ENCODE assay signal across 15 cellular contexts in the genomic region with DNA sequence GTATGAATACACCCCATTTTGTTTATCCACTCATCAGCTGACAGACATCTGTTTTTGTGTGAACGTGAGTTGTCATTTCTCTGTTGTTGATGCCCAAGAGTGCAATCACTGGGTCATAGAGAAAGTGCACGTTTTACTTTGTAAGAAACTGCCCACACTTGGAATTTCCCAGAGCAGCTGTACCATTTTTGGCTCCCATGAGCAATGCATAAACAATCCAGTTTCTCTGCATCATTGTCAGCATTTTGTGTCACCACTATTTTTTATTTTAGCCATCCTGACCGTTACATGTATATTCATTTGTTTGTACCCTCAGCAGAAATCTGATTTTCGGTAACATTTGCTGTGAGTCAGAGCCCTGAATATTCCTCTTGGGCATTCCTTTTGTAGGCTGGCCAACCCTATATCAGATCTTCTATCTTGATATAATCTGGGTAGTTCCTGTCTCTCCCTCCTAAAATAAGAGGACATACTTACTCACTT.
DNase-seq lines count a peak whose midpoint lies in the region; ATAC-seq and TF ChIP-seq lines count a peak whose summit lies in the region.
"Had no signal": no experiment of that assay in that cellular context is flagged by ENCODE, and none has a peak within 500 bp of the region (broad histone marks: within the 10 kb centered on the region; RNA-seq: fewer than 3 reads in every experiment).

No MANE protein-coding gene starts in this region.

- H3K4me3 ChIP-seq in foreskin fibroblast (ENCODE audit: low read depth in 1 of 2, low read length in 2 of 2) = no peak overlapping the region

- H3K4me3 Mint-ChIP-seq in activated T-helper 17 cell treated with anti-CD3 and anti-CD28 coated beads, Interleukin-2, amount 50 U/mL, for 72 hours = peak overlapping the region; percentile 21
- H3K4me3 Mint-ChIP-seq in osteocyte (ENCODE audit: unreplicated experiment) = no peak overlapping the region
- H3K4me3 Mint-ChIP-seq: dendritic cell treated with granulocyte-macrophage colony-stimulating factor and Interleukin-4, amounts not matched to agents 40 ng/mL and 50 ng/mL, for 4 days had no signal

- ATAC-seq in activated T-helper 17 cell treated with anti-CD3 and anti-CD28 coated beads, Interleukin-2, amount 50 U/mL, for 72 hours (replicated peaks) = peak; percentile 90
- ATAC-seq: HepG2, right cardiac atrium had no signal

- peak; percentile 9 for DNase-seq in AG08395 (ENCODE audit: low spot score)
- peak; percentile 31 for DNase-seq in GM04503 (ENCODE audit: low read depth)
- DNase-seq in foreskin fibroblast = peak; percentile 12 to 21
- no peak for DNase-seq in stimulated activated CD4-positive, alpha-beta T cell treated with anti-CD3 and anti-CD28 coated beads, Interleukin-4, amount 100 ng/mL, for 4 hours
- DNase-seq in osteocyte (ENCODE audit: extremely low spot score, unreplicated experiment) = no peak
- DNase-seq in superior temporal gyrus (ENCODE audit: extremely low spot score) = no peak
- DNase-seq: activated CD4-positive, alpha-beta T cell treated with anti-CD3 and anti-CD28 coated beads, Interleukin-2, amount 50 U/mL, for 4 hours; activated gamma-delta T cell; kidney; NCI-H2029 treated with DMSO at 0.1 percent for 48 hours; NCI-H524; right cardiac atrium had no signal

- H3K4me1 Mint-ChIP-seq in activated T-helper 17 cell treated with anti-CD3 and anti-CD28 coated beads, Interleukin-2, amount 50 U/mL, for 72 hours = peaks cover 10% of the 10 kb centered on the region
- no peaks in the 10 kb centered on the region for H3K4me1 Mint-ChIP-seq in osteocyte (ENCODE audit: unreplicated experiment)

- no peaks in the 10 kb centered on the region for H3K9me3 Mint-ChIP-seq in activated T-helper 17 cell treated with anti-CD3 and anti-CD28 coated beads, Interleukin-2, amount 50 U/mL, for 72 hours
- H3K9me3 Mint-ChIP-seq in osteocyte (ENCODE audit: unreplicated experiment) = peaks cover 5% of the 10 kb centered on the region
- H3K9me3 Mint-ChIP-seq: dendritic cell treated with granulocyte-macrophage colony-stimulating factor and Interleukin-4, amounts not matched to agents 40 ng/mL and 50 ng/mL, for 4 days had no signal

- no peaks in the 10 kb centered on the region for H3K27me3 Mint-ChIP-seq in activated T-helper 17 cell treated with anti-CD3 and anti-CD28 coated beads, Interleukin-2, amount 50 U/mL, for 72 hours
- no peaks in the 10 kb centered on the region for H3K27me3 Mint-ChIP-seq in osteocyte (ENCODE audit: unreplicated experiment)
- H3K27me3 Mint-ChIP-seq: dendritic cell treated with granulocyte-macrophage colony-stimulating factor and Interleukin-4, amounts not matched to agents 40 ng/mL and 50 ng/mL, for 4 days had no signal

- no peak for TF ChIP-seq CTCF in foreskin fibroblast (IDR thresholded peaks at IDR 0.05; ENCODE audit: low read depth, low read length)
- TF ChIP-seq CTCF in osteocyte (IDR thresholded peaks at IDR 0.05) = no peak

- H3K36me3 Mint-ChIP-seq in activated T-helper 17 cell treated with anti-CD3 and anti-CD28 coated beads, Interleukin-2, amount 50 U/mL, for 72 hours (ENCODE audit: low read depth) = peaks cover 72% of the 10 kb centered on the region
- H3K36me3 Mint-ChIP-seq in osteocyte (ENCODE audit: unreplicated experiment) = peaks cover 10% of the 10 kb centered on the region

- peak overlapping the region; percentile 80 for H3K27ac Mint-ChIP-seq in activated T-helper 17 cell treated with anti-CD3 and anti-CD28 coated beads, Interleukin-2, amount 50 U/mL, for 72 hours
- H3K27ac Mint-ChIP-seq in osteocyte (ENCODE audit: unreplicated experiment) = no peak overlapping the region
- H3K27ac Mint-ChIP-seq: dendritic cell treated with granulocyte-macrophage colony-stimulating factor and Interleukin-4, amounts not matched to agents 40 ng/mL and 50 ng/mL, for 4 days had no signal

Comparison
In these comparisons a context has a peak if more than half of its experiments do, and no peak if none do; other contexts are left out.
1. DNase-seq: peak in AG08395 (single experiment), GM04503 (single experiment) and foreskin fibroblast (2 of 2); none in stimulated activated CD4-positive, alpha-beta T cell treated with anti-CD3 and anti-CD28 coated beads, Interleukin-4, amount 100 ng/mL, for 4 hours (0 of 2), osteocyte (single experiment) and superior temporal gyrus (single experiment).